ENCODE assay signal across 11 cellular contexts in the genomic region with DNA sequence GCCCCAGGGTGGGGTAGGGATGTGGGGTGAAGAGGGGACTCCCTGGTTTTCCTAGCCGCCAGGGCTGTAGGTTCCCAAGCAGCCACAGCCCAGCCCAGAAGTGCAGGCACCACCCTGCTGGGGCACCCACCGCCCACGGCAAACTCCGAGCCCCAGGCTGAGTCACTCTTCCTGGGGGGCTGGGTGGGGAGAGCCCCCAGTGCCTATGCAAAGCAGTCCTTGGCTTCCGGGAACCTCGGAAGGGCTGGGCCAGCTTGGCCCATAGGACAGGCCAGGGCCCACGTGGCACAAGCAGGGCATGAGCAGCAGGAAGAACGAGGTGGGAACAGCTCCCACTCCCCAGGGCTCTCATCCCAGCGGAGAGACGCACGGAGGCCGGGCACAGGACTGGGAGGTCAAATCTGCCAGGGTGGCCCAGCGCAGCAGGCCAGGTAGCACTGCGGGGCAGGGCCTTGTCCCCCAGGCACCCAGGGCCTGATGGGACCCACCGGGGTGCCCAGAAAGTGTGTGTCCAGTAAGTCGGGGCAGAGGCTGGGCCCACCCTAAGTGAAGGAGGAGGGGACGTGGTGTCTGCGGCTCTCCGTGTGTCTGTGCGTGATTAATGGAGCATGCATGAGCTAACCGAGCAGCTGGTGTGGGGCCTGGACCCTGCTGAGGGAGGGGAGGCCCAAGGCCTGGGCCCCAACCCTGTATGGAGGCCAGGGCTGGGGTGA. TPM values are rescaled to one million over a fixed set of nuclear protein-coding genes. Genes with fewer than 3 reads are reported as not detected.
DNase-seq lines count a peak whose midpoint lies in the region; ATAC-seq, FAIRE-seq and TF ChIP-seq lines count a peak whose summit lies in the region.
"Had no signal": no experiment of that assay in that cellular context is flagged by ENCODE, and none has a peak within 500 bp of the region (broad histone marks: within the 10 kb centered on the region; RNA-seq: fewer than 3 reads in every experiment).

No MANE protein-coding gene starts in this region.

- no peak for TF ChIP-seq CTCF in GM10266 (IDR thresholded peaks at IDR 0.05; ENCODE audit: control insufficient read depth, insufficient read depth, low read depth, missing control alignments)
- no peak for TF ChIP-seq CTCF in Panc1 (IDR thresholded peaks at IDR 0.05)

- DNase-seq in GM10266 (ENCODE audit: extremely low spot score) (peak; percentile 85), Panc1 (ENCODE audit: low read depth, low spot score) (no peak), DMS153 treated with DMSO at 0.1 percent for 48 hours (lab: John Stamatoyannopoulos, UW; ENCODE audit: unreplicated experiment) (no peak), NCI-H1694 treated with DMSO at 0.1 percent for 48 hours (lab: John Stamatoyannopoulos, UW) (no peak), RCC 7860 (ENCODE audit: low spot score) (no peak), midbrain (lab: John Stamatoyannopoulos, UW) (no peak)
- DNase-seq in activated naive CD4-positive, alpha-beta T cell treated with anti-CD3 and anti-CD28 coated beads, Interleukin-2, amount 50 U/mL, for 16 hours: peak; percentile 70
- DNase-seq in stimulated activated CD4-positive, alpha-beta T cell treated with anti-CD3 and anti-CD28 coated beads, Interleukin-15, amount 100 ng/mL, for 48 hours (ENCODE audit: low read depth in 2 of 2): peak; percentile 63 to 82
- DNase-seq: dermis blood vessel endothelial cell had no signal

- CTCF ChIA-PET in Panc1 (lab: Charles Lee): no interaction called here

- no peak overlapping the region for H3K27ac ChIP-seq in Panc1 (ENCODE audit: low read length)
- H3K27ac ChIP-seq: PC-9 had no signal

- no peaks in the 10 kb centered on the region for H3K27me3 ChIP-seq in Panc1 (ENCODE audit: control insufficient read depth, insufficient read depth, low read length)

- ATAC-seq in Panc1: peak; percentile 6; the same call in 1 of the 2 replicates

- H3K36me3 ChIP-seq in Panc1 (ENCODE audit: control insufficient read depth, insufficient read depth, low read length): no peaks in the 10 kb centered on the region

- POLR2A ChIA-PET in Panc1 (lab: Charles Lee): no interaction called here

- H3K4me1 ChIP-seq in Panc1 (ENCODE audit: control insufficient read depth, insufficient read depth, low read length): peaks cover 18% of the 10 kb centered on the region

- in situ Hi-C loops in Panc1 (cut with HindIII; ENCODE audit: low pct_unique_long_range_greater_than_20kb, low sequenced_read_pairs): no loop called here

- FAIRE-seq in RCC 7860 (lab: Jason Lieb, UNC): no peak

- BruUV-seq in Panc1 (replicated peaks; lab: Mats Ljungman, UMichigan): no TSS peak

- intact Hi-C loops in Panc1 (cut with micrococcal nuclease; ENCODE audit: unreplicated experiment): no loop called here

- H3K4me3 ChIP-seq in Panc1 (ENCODE audit: low read depth in 2 of 2, low read length in 2 of 2): no peak overlapping the region
- H3K4me3 ChIP-seq: PC-9 had no signal

- no peaks in the 10 kb centered on the region for H3K9me3 ChIP-seq in Panc1 (ENCODE audit: control insufficient read depth, insufficient read depth, low read depth, low read length)

RNA-seq across cellular contexts. Expression of gene IL17REL, which starts 4.6 kb away (rescaled TPM):
- total RNA-seq in Panc1 (2021; ENCODE audit: unreplicated experiment): 0.82 TPM
- 1.3 TPM for polyA plus RNA-seq in Panc1 (2012; ENCODE audit: insufficient read length)
- total RNA-seq: PC-9, subcutaneous adipose tissue had no signal

RNA-seq across cellular contexts. Expression of gene TTLL8, which starts 41.0 kb away (rescaled TPM):
- not detected for total RNA-seq in Panc1 (2021; ENCODE audit: unreplicated experiment)
- polyA plus RNA-seq in Panc1 (2012; ENCODE audit: insufficient read length): not detected
- total RNA-seq: dermis blood vessel endothelial cell, PC-9, subcutaneous adipose tissue had no signal

RNA-seq across cellular contexts. Expression of gene PIM3, which starts 56.6 kb away (rescaled TPM):
- total RNA-seq in Panc1 (2021; ENCODE audit: unreplicated experiment): 58.2 TPM
- polyA plus RNA-seq in Panc1 (2012; ENCODE audit: insufficient read length): 65.3 TPM

Comparison
In these comparisons a context has a peak if more than half of its experiments do, and no peak if none do; other contexts are left out.
1. DNase-seq: peak in GM10266 (single experiment), activated naive CD4-positive, alpha-beta T cell treated with anti-CD3 and anti-CD28 coated beads, Interleukin-2, amount 50 U/mL, for 16 hours (single experiment) and stimulated activated CD4-positive, alpha-beta T cell treated with anti-CD3 and anti-CD28 coated beads, Interleukin-15, amount 100 ng/mL, for 48 hours (2 of 2); none in Panc1 (single experiment), DMS153 treated with DMSO at 0.1 percent for 48 hours (single experiment), NCI-H1694 treated with DMSO at 0.1 percent for 48 hours (single experiment), RCC 7860 (single experiment) and midbrain (single experiment).